23 cellular contexts compared by ENCODE assay signal in genomic region chr5:10266839-10267238, GRCh38. TPM values are rescaled to one million over a fixed set of nuclear protein-coding genes. Genes with fewer than 3 reads are reported as not detected.
A peak's percentile ranks its signal among the peaks of the same experiment; 100 is the strongest.
DNase-seq lines count a peak whose midpoint lies in the region; ATAC-seq and TF ChIP-seq lines count a peak whose summit lies in the region.
"Had no signal": no experiment of that assay in that cellular context is flagged by ENCODE, and none has a peak within 500 bp of the region (broad histone marks: within the 10 kb centered on the region; RNA-seq: fewer than 3 reads in every experiment).

No MANE protein-coding gene starts in this region.

- H3K27ac Mint-ChIP-seq in activated naive CD4-positive, alpha-beta T cell treated with anti-CD3 and anti-CD28 coated beads, Interleukin-2, amount 50 U/mL, for 24 hours, result peak overlapping the region; percentile 59
- no peak overlapping the region for H3K27ac Mint-ChIP-seq in activated naive CD4-positive, alpha-beta T cell treated with anti-CD3 and anti-CD28 coated beads, Interleukin-2, amount 50 U/mL, for 72 hours
- H3K27ac Mint-ChIP-seq: memory B cell had no signal

- no peak for DNase-seq in activated naive CD4-positive, alpha-beta T cell treated with anti-CD3 and anti-CD28 coated beads, Interleukin-2, amount 50 U/mL, for 72 hours (ENCODE audit: low spot score in 2 of 2)
- no peak for DNase-seq in NB4 (ENCODE audit: low read depth)
- peak; percentile 62 for DNase-seq in epithelial cell of esophagus (ENCODE audit: low read depth)
- DNase-seq in gastrocnemius medialis, result no peak
- no peak for DNase-seq in esophagus squamous epithelium (lab: John Stamatoyannopoulos, UW)
- DNase-seq in middle frontal gyrus (ENCODE audit: extremely low spot score, low spot score), result no peak
- no peak for DNase-seq in brain microvascular endothelial cell
- DNase-seq: activated CD4-positive, alpha-beta T cell treated with anti-CD3 and anti-CD28 coated beads for 4 hours; activated naive CD4-positive, alpha-beta T cell treated with Interleukin-2 at 50 U/mL for 16 hours; activated T-cell treated with anti-CD3 and anti-CD28 coated beads, Interleukin-2, amount 50 U/mL, for 48 hours; Calu3; kidney glomerular epithelial cell; naive thymus-derived CD4-positive, alpha-beta T cell; NCI-H1092; NCI-H1930; NCI-H774; SHP77 had no signal

- ATAC-seq in activated naive CD4-positive, alpha-beta T cell treated with anti-CD3 and anti-CD28 coated beads, Interleukin-2, amount 50 U/mL, for 72 hours, result no peak
- ATAC-seq in gastrocnemius medialis, result no peak

- H3K36me3 ChIP-seq in gastrocnemius medialis, result peaks cover 0 to 43% of the 10 kb centered on the region in 2 donors
- peaks cover 12 to 44% (median 22%) of the 10 kb centered on the region in 3 donors for H3K36me3 ChIP-seq in esophagus squamous epithelium
- peaks cover 41% of the 10 kb centered on the region for H3K36me3 ChIP-seq in brain microvascular endothelial cell (replicated peaks)

- H3K4me1 Mint-ChIP-seq in activated naive CD4-positive, alpha-beta T cell treated with anti-CD3 and anti-CD28 coated beads, Interleukin-2, amount 50 U/mL, for 24 hours, result no peaks in the 10 kb centered on the region
- H3K4me1 Mint-ChIP-seq: memory B cell had no signal

- no peak overlapping the region for H3K4me3 Mint-ChIP-seq in activated naive CD4-positive, alpha-beta T cell treated with anti-CD3 and anti-CD28 coated beads, Interleukin-2, amount 50 U/mL, for 24 hours
- H3K4me3 Mint-ChIP-seq: memory B cell; naive thymus-derived CD4-positive, alpha-beta T cell had no signal

- WGBS in esophagus squamous epithelium, 2 donors, result 72 to 83% methylated on average over 4 of the region's 4 CpGs

- no peaks in the 10 kb centered on the region for H3K27me3 Mint-ChIP-seq in activated naive CD4-positive, alpha-beta T cell treated with anti-CD3 and anti-CD28 coated beads, Interleukin-2, amount 50 U/mL, for 24 hours

- H3K4me1 ChIP-seq in gastrocnemius medialis (peaks cover 4 to 7% of the 10 kb centered on the region in 2 donors), esophagus squamous epithelium (peaks cover 0 to 5% (median 2%) of the 10 kb centered on the region in 3 donors)
- H3K4me1 ChIP-seq: ascending aorta, gastroesophageal sphincter had no signal

- H3K27ac ChIP-seq in gastrocnemius medialis, result peak overlapping the region; percentile 50 to 72 (median 56)
- peak overlapping the region in 2 of 4 donors; percentile 14 to 27 for H3K27ac ChIP-seq in esophagus squamous epithelium
- no peak overlapping the region for H3K27ac ChIP-seq in brain microvascular endothelial cell
- H3K27ac ChIP-seq: ascending aorta, gastroesophageal sphincter had no signal

- H3K9me3 ChIP-seq in gastrocnemius medialis (no peaks in the 10 kb centered on the region), esophagus squamous epithelium (no peaks in the 10 kb centered on the region)
- H3K9me3 ChIP-seq: A549, ascending aorta, gastroesophageal sphincter, upper lobe of left lung had no signal

- in situ Hi-C loops in gastrocnemius medialis (cut with MboI; ENCODE audit: low sequenced_read_pairs in 4 of 4), result loop anchor here in 1 of 4 donors (10.0 kb wide), 1 partner anchor 148 kb away; no protein-coding TSS in a partner anchor
- in situ Hi-C loops in brain microvascular endothelial cell (cut with HindIII; ENCODE audit: low pct_ligation_motif_present, low sequenced_read_pairs), result no loop called here

- H3K4me3 ChIP-seq in NB4 (ENCODE audit: low read depth, low read length) (no peak overlapping the region), epithelial cell of esophagus (ENCODE audit: low read length) (no peak overlapping the region), gastrocnemius medialis (no peak overlapping the region), esophagus squamous epithelium (no peak overlapping the region), brain microvascular endothelial cell (ENCODE audit: low read depth, low read length) (no peak overlapping the region)
- H3K4me3 ChIP-seq: A549, ascending aorta, gastroesophageal sphincter, upper lobe of left lung had no signal

- TF ChIP-seq POLR2A in NB4 (IDR thresholded peaks at IDR 0.05; ENCODE audit: extremely low read depth, insufficient read length), result peak; percentile 8
- TF ChIP-seq POLR2A in gastrocnemius medialis (IDR thresholded peaks at IDR 0.05), result no peak
- no peak for TF ChIP-seq POLR2A in esophagus squamous epithelium (IDR thresholded peaks at IDR 0.05)

- intact Hi-C loops in gastrocnemius medialis (cut with DNase I; ENCODE audit: low total_unique reads), result no loop called here
- intact Hi-C loops in esophagus squamous epithelium (cut with DNase I), result no loop called here

- H3K36me3 Mint-ChIP-seq in activated naive CD4-positive, alpha-beta T cell treated with anti-CD3 and anti-CD28 coated beads, Interleukin-2, amount 50 U/mL, for 24 hours, result peaks cover 11% of the 10 kb centered on the region
- peaks cover 7 to 13% of the 10 kb centered on the region in 2 donors for H3K36me3 Mint-ChIP-seq in activated naive CD4-positive, alpha-beta T cell treated with anti-CD3 and anti-CD28 coated beads, Interleukin-2, amount 50 U/mL, for 72 hours

- no peaks in the 10 kb centered on the region for H3K9me3 Mint-ChIP-seq in activated naive CD4-positive, alpha-beta T cell treated with anti-CD3 and anti-CD28 coated beads, Interleukin-2, amount 50 U/mL, for 24 hours
- H3K9me3 Mint-ChIP-seq in activated naive CD4-positive, alpha-beta T cell treated with anti-CD3 and anti-CD28 coated beads, Interleukin-2, amount 50 U/mL, for 72 hours, result no peaks in the 10 kb centered on the region
- H3K9me3 Mint-ChIP-seq: memory B cell had no signal

- TF ChIP-seq CTCF in NB4 (IDR thresholded peaks at IDR 0.05; ENCODE audit: low read depth, low read length) (no peak), epithelial cell of esophagus (IDR thresholded peaks at IDR 0.05; ENCODE audit: insufficient read depth, low read depth, low read length, missing control alignments) (no peak), gastrocnemius medialis (IDR thresholded peaks at IDR 0.05 in 4 of 5, conservative IDR thresholded peaks at IDR 0.05 in 1 of 5) (no peak), esophagus squamous epithelium (IDR thresholded peaks at IDR 0.05) (no peak), brain microvascular endothelial cell (IDR thresholded peaks at IDR 0.05; ENCODE audit: low read depth, low read length, missing control alignments) (no peak)

- no peaks in the 10 kb centered on the region for H3K27me3 ChIP-seq in gastrocnemius medialis
- no peaks in the 10 kb centered on the region for H3K27me3 ChIP-seq in esophagus squamous epithelium
- H3K27me3 ChIP-seq in brain microvascular endothelial cell (replicated peaks), result no peaks in the 10 kb centered on the region
- H3K27me3 ChIP-seq: ascending aorta, gastroesophageal sphincter, upper lobe of left lung had no signal

RNA-seq across cellular contexts. Expression of gene CCT5, which starts 16.8 kb away (rescaled TPM):
- total RNA-seq in activated naive CD4-positive, alpha-beta T cell treated with anti-CD3 and anti-CD28 coated beads, Interleukin-2, amount 50 U/mL, for 72 hours, result 100 to 1,000 TPM; 347 to 353 TPM
- total RNA-seq in gastrocnemius medialis (100 to 1,000 TPM; 201 to 329 (median 267) TPM), esophagus squamous epithelium (100 to 1,000 TPM; 122 to 331 (median 226) TPM)

RNA-seq across cellular contexts. Expression of gene ATPSCKMT, which starts 17.2 kb away (rescaled TPM):
- 10 to 100 TPM; 16.9 to 20.9 TPM for total RNA-seq in activated naive CD4-positive, alpha-beta T cell treated with anti-CD3 and anti-CD28 coated beads, Interleukin-2, amount 50 U/mL, for 72 hours
- total RNA-seq in gastrocnemius medialis (10 to 100 TPM in 2 of 4 donors, 1 to 10 TPM in 2; 9.2 to 18.2 (median 10.5) TPM), esophagus squamous epithelium (10 to 100 TPM; 10.3 to 18.5 (median 15.9) TPM)

RNA-seq across cellular contexts. Expression of gene CMBL, which starts 40.9 kb away (rescaled TPM):
- 1 to 10 TPM in 1 of 2 donors, under 1 TPM in 1; 0.80 to 1.7 TPM for total RNA-seq in activated naive CD4-positive, alpha-beta T cell treated with anti-CD3 and anti-CD28 coated beads, Interleukin-2, amount 50 U/mL, for 72 hours
- total RNA-seq in gastrocnemius medialis, result 10 to 100 TPM in 3 of 4 donors, 1 to 10 TPM in 1; 7.8 to 46.7 (median 35.6) TPM
- 1 to 10 TPM; 1.1 to 2.1 (median 1.8) TPM for total RNA-seq in esophagus squamous epithelium
